ENCODE assay signal across 18 cellular contexts in the genomic region with DNA sequence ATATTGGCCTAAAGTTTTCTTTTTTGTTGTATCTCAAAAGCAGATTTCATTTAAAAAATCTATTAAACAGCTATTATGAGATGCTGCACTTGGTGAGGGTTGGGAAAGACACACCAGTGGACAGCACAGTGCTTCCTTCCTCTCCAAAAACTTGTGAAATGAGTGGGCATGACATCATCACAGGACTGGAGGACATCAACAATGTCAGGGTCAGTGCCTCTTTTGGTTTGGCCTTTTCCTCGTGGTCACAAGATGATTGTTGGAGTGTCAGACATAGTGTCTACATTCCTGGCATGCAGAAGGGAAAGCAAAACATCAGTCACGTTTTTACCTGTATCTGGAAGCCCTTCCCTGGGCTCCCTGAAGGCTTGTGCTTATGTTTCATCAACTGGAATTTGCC. TPM values are rescaled to one million over a fixed set of nuclear protein-coding genes. Genes with fewer than 3 reads are reported as not detected.
DNase-seq lines count a peak whose midpoint lies in the region; ATAC-seq, FAIRE-seq and TF ChIP-seq lines count a peak whose summit lies in the region.
"Had no signal": no experiment of that assay in that cellular context is flagged by ENCODE, and none has a peak within 500 bp of the region (broad histone marks: within the 10 kb centered on the region; RNA-seq: fewer than 3 reads in every experiment).

No MANE protein-coding gene starts in this region.

- H3K9me3 Mint-ChIP-seq in activated CD8-positive, alpha-beta T cell treated with anti-CD3 and anti-CD28 coated beads for 36 hours: no peaks in the 10 kb centered on the region
- H3K9me3 Mint-ChIP-seq in activated CD4-positive, alpha-beta memory T cell treated with anti-CD3 and anti-CD28 coated beads for 36 hours: no peaks in the 10 kb centered on the region
- H3K9me3 Mint-ChIP-seq in activated naive CD4-positive, alpha-beta T cell treated with anti-CD3 and anti-CD28 coated beads, Interleukin-2, amount 50 U/mL, for 72 hours: no peaks in the 10 kb centered on the region
- H3K9me3 Mint-ChIP-seq: activated B cell treated with CpG ODN at 0.5 μM for 24 hours; activated naive CD4-positive, alpha-beta T cell treated with anti-CD3 and anti-CD28 coated beads for 36 hours; central memory CD8-positive, alpha-beta T cell had no signal

- H3K79me2 ChIP-seq in GM12878 (ENCODE audit: control insufficient read depth, insufficient read depth, low read length): no peaks in the 10 kb centered on the region

- H3K36me3 Mint-ChIP-seq in activated CD8-positive, alpha-beta T cell treated with anti-CD3 and anti-CD28 coated beads for 36 hours (ENCODE audit: low read depth): no peaks in the 10 kb centered on the region
- H3K36me3 Mint-ChIP-seq in activated CD4-positive, alpha-beta memory T cell treated with anti-CD3 and anti-CD28 coated beads for 36 hours: no peaks in the 10 kb centered on the region
- no peaks in the 10 kb centered on the region for H3K36me3 Mint-ChIP-seq in activated naive CD4-positive, alpha-beta T cell treated with anti-CD3 and anti-CD28 coated beads, Interleukin-2, amount 50 U/mL, for 72 hours

- no peak overlapping the region for H2AFZ ChIP-seq in GM12878 (ENCODE audit: control insufficient read depth, low read depth, low read length)

- TF ChIP-seq RAD21 in GM12878 (IDR thresholded peaks at IDR 0.05; ENCODE audit: insufficient read depth, low read depth, low read length): no peak

- SMC1A ChIA-PET in GM12878 (lab: Charles Lee; ENCODE audit: uncharacterized antibody, unreplicated experiment): interaction anchor here (1.0 to 9.9 kb wide), 7 partner anchors 9 to 200 kb away, joined by 3 to 72 read pairs (median 10); no protein-coding TSS in a partner anchor

- CTCF ChIA-PET in GM12878 (lab: Yijun Ruan, JAX): interaction anchor here (0.8 to 2.3 kb wide), 3 partner anchors 9 to 32 kb away, joined by 3 to 9 read pairs (median 3); no protein-coding TSS in a partner anchor
- CTCF ChIA-PET in activated CD8-positive, alpha-beta T cell treated with anti-CD3 and anti-CD28 coated beads for 36 hours (lab: Charles Lee): interaction anchor here (1.0 kb wide), 1 partner anchor 199 kb away, joined by 3 read pairs; no protein-coding TSS in a partner anchor
- CTCF ChIA-PET in activated CD4-positive, alpha-beta memory T cell treated with anti-CD3 and anti-CD28 coated beads for 36 hours (lab: Charles Lee): interaction anchor here (0.6 to 1.6 kb wide), 2 partner anchors 143 to 199 kb away, joined by 3 to 5 read pairs; no protein-coding TSS in a partner anchor

- in situ Hi-C loops in GM12878 (cut with MboI): no loop called here
- in situ Hi-C loops in brain microvascular endothelial cell (cut with HindIII; ENCODE audit: low pct_ligation_motif_present, low sequenced_read_pairs): no loop called here

- H3K9ac ChIP-seq in GM12878 (ENCODE audit: control insufficient read depth, insufficient read depth, low read length): no peak overlapping the region
- H3K9ac ChIP-seq: BLaER1 had no signal

- peaks cover 7% of the 10 kb centered on the region for H3K27me3 Mint-ChIP-seq in activated CD8-positive, alpha-beta T cell treated with anti-CD3 and anti-CD28 coated beads for 36 hours
- peaks cover 33% of the 10 kb centered on the region for H3K27me3 Mint-ChIP-seq in activated CD4-positive, alpha-beta memory T cell treated with anti-CD3 and anti-CD28 coated beads for 36 hours

- no peak overlapping the region for H3K27ac Mint-ChIP-seq in activated CD8-positive, alpha-beta T cell treated with anti-CD3 and anti-CD28 coated beads for 36 hours
- no peak overlapping the region for H3K27ac Mint-ChIP-seq in activated CD4-positive, alpha-beta memory T cell treated with anti-CD3 and anti-CD28 coated beads for 36 hours
- H3K27ac Mint-ChIP-seq in activated naive CD4-positive, alpha-beta T cell treated with anti-CD3 and anti-CD28 coated beads, Interleukin-2, amount 50 U/mL, for 72 hours: no peak overlapping the region
- H3K27ac Mint-ChIP-seq: activated B cell treated with CpG ODN at 0.5 μM for 24 hours; activated naive CD4-positive, alpha-beta T cell treated with anti-CD3 and anti-CD28 coated beads for 36 hours had no signal

- no peak overlapping the region for H3K4me3 Mint-ChIP-seq in activated CD8-positive, alpha-beta T cell treated with anti-CD3 and anti-CD28 coated beads for 36 hours
- no peak overlapping the region for H3K4me3 Mint-ChIP-seq in activated CD4-positive, alpha-beta memory T cell treated with anti-CD3 and anti-CD28 coated beads for 36 hours
- H3K4me3 Mint-ChIP-seq: activated B cell treated with CpG ODN at 0.5 μM for 24 hours; activated naive CD4-positive, alpha-beta T cell treated with anti-CD3 and anti-CD28 coated beads for 36 hours; central memory CD8-positive, alpha-beta T cell had no signal

- peak; percentile 91 for DNase-seq in CD1c-positive myeloid dendritic cell (ENCODE audit: extremely low spot score)
- no peak for DNase-seq in GM12878 (ENCODE audit: low read depth, low spot score)
- DNase-seq in islet precursor cell: peak; percentile 86
- no peak for DNase-seq in psoas muscle
- no peak for DNase-seq in brain microvascular endothelial cell
- no peak for DNase-seq in activated CD8-positive, alpha-beta T cell treated with anti-CD3 and anti-CD28 coated beads for 36 hours
- DNase-seq in activated CD4-positive, alpha-beta memory T cell treated with anti-CD3 and anti-CD28 coated beads for 36 hours: no peak
- no peak for DNase-seq in activated naive CD4-positive, alpha-beta T cell treated with anti-CD3 and anti-CD28 coated beads, Interleukin-2, amount 50 U/mL, for 72 hours (ENCODE audit: low spot score in 2 of 2)
- DNase-seq: activated B cell treated with CpG ODN at 0.5 μM for 24 hours; activated naive CD4-positive, alpha-beta T cell treated with anti-CD3 and anti-CD28 coated beads for 36 hours; mesendoderm; NCI-H510A; stimulated activated CD4-positive, alpha-beta T cell treated with anti-CD3 and anti-CD28 coated beads, Interleukin-15, amount 100 ng/mL, for 24 hours; testis had no signal

- H3K27ac ChIP-seq in GM12878 (ENCODE audit: control insufficient read depth, insufficient read depth) (no peak overlapping the region), psoas muscle (no peak overlapping the region), brain microvascular endothelial cell (no peak overlapping the region)
- H3K27ac ChIP-seq: BLaER1, testis had no signal

- H3K4me3 ChIP-seq in GM12878 (no peak overlapping the region), psoas muscle (no peak overlapping the region), brain microvascular endothelial cell (ENCODE audit: low read depth, low read length) (no peak overlapping the region)
- H3K4me3 ChIP-seq: BLaER1, testis had no signal

- no TSS peak for BruUV-seq in GM12878 (replicated peaks; lab: Mats Ljungman, UMichigan)

- H3K9me3 ChIP-seq in GM12878 (replicated peaks; ENCODE audit: control insufficient read depth, insufficient read depth, low read length) (no peaks in the 10 kb centered on the region; the same call in 2 of the 3 replicates), psoas muscle (no peaks in the 10 kb centered on the region)
- H3K9me3 ChIP-seq: testis had no signal

- TF ChIP-seq EP300 in GM12878 (IDR thresholded peaks at IDR 0.05; ENCODE audit: borderline replicate concordance in 1 of 2, control insufficient read depth in 1 of 2, low read depth in 2 of 2, low read length in 2 of 2): no peak

- POLR2A ChIA-PET in GM12878 (lab: Charles Lee): no interaction called here
- POLR2A ChIA-PET in activated CD8-positive, alpha-beta T cell treated with anti-CD3 and anti-CD28 coated beads for 36 hours (lab: Charles Lee): no interaction called here
- POLR2A ChIA-PET in activated CD4-positive, alpha-beta memory T cell treated with anti-CD3 and anti-CD28 coated beads for 36 hours (lab: Charles Lee): no interaction called here

- H3K36me3 ChIP-seq in GM12878 (ENCODE audit: control insufficient read depth in 2 of 2, insufficient read depth in 2 of 2, low read length in 1 of 2) (no peaks in the 10 kb centered on the region), psoas muscle (ENCODE audit: insufficient read depth in 1 of 2, low read depth in 1 of 2) (no peaks in the 10 kb centered on the region), brain microvascular endothelial cell (replicated peaks) (no peaks in the 10 kb centered on the region)
- H3K36me3 ChIP-seq: BLaER1 had no signal

- WGBS in GM12878 (ENCODE audit: insufficient coverage, insufficient replicate concordance, low lambda C conversion rate, missing lambda C conversion rate): 0% methylated on average over 2 of the region's 2 CpGs
- WGBS in psoas muscle, 3 donors: 26 to 40% (median 29%) methylated on average over 2 of the region's 2 CpGs

- no peaks in the 10 kb centered on the region for H4K20me1 ChIP-seq in GM12878 (ENCODE audit: control insufficient read depth, insufficient read depth)
- H4K20me1 ChIP-seq: BLaER1 had no signal

- H3K4me1 Mint-ChIP-seq in activated CD8-positive, alpha-beta T cell treated with anti-CD3 and anti-CD28 coated beads for 36 hours (ENCODE audit: low read depth): peaks cover 18% of the 10 kb centered on the region
- H3K4me1 Mint-ChIP-seq in activated CD4-positive, alpha-beta memory T cell treated with anti-CD3 and anti-CD28 coated beads for 36 hours (ENCODE audit: low read depth): peaks cover 16% of the 10 kb centered on the region
- H3K4me1 Mint-ChIP-seq: activated B cell treated with CpG ODN at 0.5 μM for 24 hours; central memory CD8-positive, alpha-beta T cell had no signal

- FAIRE-seq in GM12878 (lab: Jason Lieb, UNC): no peak
- FAIRE-seq: endothelial cell of umbilical vein had no signal

- TF ChIP-seq CTCF in GM12878 (IDR thresholded peaks at IDR 0.05 in 2 of 3, conservative IDR thresholded peaks at IDR 0.05 in 1 of 3; ENCODE audit: control insufficient read depth in 2 of 3, extremely low read depth in 1 of 3, insufficient read depth in 1 of 3, low read depth in 3 of 3, low read length in 3 of 3) (no peak), psoas muscle (IDR thresholded peaks at IDR 0.05) (no peak), brain microvascular endothelial cell (IDR thresholded peaks at IDR 0.05; ENCODE audit: low read depth, low read length, missing control alignments) (no peak)
- no peak for TF ChIP-seq CTCF in activated CD8-positive, alpha-beta T cell treated with anti-CD3 and anti-CD28 coated beads for 36 hours (IDR thresholded peaks at IDR 0.05)

- ATAC-seq in GM12878 (no peak; the same call in 2 of the 3 replicates), psoas muscle (peak; percentile 34 to 74 (median 70))
- no peak for ATAC-seq in activated CD8-positive, alpha-beta T cell treated with anti-CD3 and anti-CD28 coated beads for 36 hours
- ATAC-seq in activated naive CD4-positive, alpha-beta T cell treated with anti-CD3 and anti-CD28 coated beads, Interleukin-2, amount 50 U/mL, for 72 hours: no peak

- intact Hi-C loops in GM12878 (cut with micrococcal nuclease; ENCODE audit: unreplicated experiment): no loop called here
- intact Hi-C loops in psoas muscle (cut with DNase I): no loop called here
- intact Hi-C loops in activated CD8-positive, alpha-beta T cell treated with anti-CD3 and anti-CD28 coated beads for 36 hours (cut with micrococcal nuclease): no loop called here
- intact Hi-C loops in activated CD4-positive, alpha-beta memory T cell treated with anti-CD3 and anti-CD28 coated beads for 36 hours (cut with micrococcal nuclease): no loop called here

- RAD21 ChIA-PET in GM12878 (lab: Charles Lee; ENCODE audit: unreplicated experiment): interaction anchor here (0.6 to 1.6 kb wide), 2 partner anchors 8 to 39 kb away, joined by 3 to 5 read pairs; no protein-coding TSS in a partner anchor

- no peaks in the 10 kb centered on the region for H3K27me3 ChIP-seq in GM12878 (replicated peaks in 1 of 2; ENCODE audit: control insufficient read depth in 2 of 2, insufficient read depth in 2 of 2, low read length in 1 of 2)
- no peaks in the 10 kb centered on the region for H3K27me3 ChIP-seq in psoas muscle (ENCODE audit: insufficient read depth in 3 of 3, low read length in 2 of 3)
- no peaks in the 10 kb centered on the region for H3K27me3 ChIP-seq in brain microvascular endothelial cell (replicated peaks)
- H3K27me3 ChIP-seq: testis had no signal

- no peak overlapping the region for H3K4me2 ChIP-seq in GM12878 (ENCODE audit: control insufficient read depth, insufficient read depth)
- H3K4me2 ChIP-seq: BLaER1 had no signal

- no peaks in the 10 kb centered on the region for H3K4me1 ChIP-seq in GM12878 (ENCODE audit: control insufficient read depth, insufficient read depth, low read length)
- peaks cover 3% of the 10 kb centered on the region for H3K4me1 ChIP-seq in psoas muscle
- H3K4me1 ChIP-seq: BLaER1 had no signal

- TF ChIP-seq POLR2A in GM12878 (IDR thresholded peaks at IDR 0.05; ENCODE audit: low read depth, low read length): no peak

RNA-seq across cellular contexts. Expression of gene IL1R2, which starts 49.6 kb away (rescaled TPM):
- 2.3 and 4.4 TPM in 2 replicates for total RNA-seq in GM12878 (2013; cell fraction: nucleolus; rRNA removed)
- 0.33 and 1.4 TPM in 2 replicates for total RNA-seq in GM12878 (2014; rRNA removed)
- 0.41 and 0.54 TPM in 2 replicates for total RNA-seq in GM12878 (2014; rRNA removed; fragmentation: Illumina TruSeq; extraction: Trizol)
- total RNA-seq in GM12878 (2021): 0.35 and 0.64 TPM in 2 replicates
- polyA plus RNA-seq in GM12878 (2011; ENCODE audit: low read depth): 3.1 TPM
- 6.4 and 7.1 TPM in 2 replicates for polyA plus RNA-seq in GM12878 (2011; rRNA removed)
- polyA plus RNA-seq in GM12878 (2011; cell fraction: cytosol; rRNA removed): 6.0 and 7.2 TPM in 2 replicates
- 4.4 and 4.8 TPM in 2 replicates for polyA plus RNA-seq in GM12878 (2011; cell fraction: nucleus; rRNA removed)
- 2.5 and 5.5 TPM in 2 replicates for polyA plus RNA-seq in GM12878 (2012)
- polyA plus RNA-seq in GM12878 (2014; fragmentation: Illumina TruSeq; extraction: Trizol): 0.53 and 0.71 TPM in 2 replicates
- under 1 TPM; 0.44 to 0.60 TPM for polyA plus RNA-seq in GM12878 (2014; fragmentation: Nextera tagmentation; extraction: Ambion mirVana)
- 0.36 and 0.55 TPM in 2 replicates for polyA plus RNA-seq in GM12878 (2014; rRNA removed)
- polyA plus RNA-seq in GM12878 (2016; fragmentation: Nextera tagmentation; extraction: Ambion mirVana): 1 to 10 TPM; 2.2 to 2.6 TPM
- 3.3 and 4.2 TPM in 2 replicates for polyA minus RNA-seq in GM12878 (2011; rRNA and poly(A)+ RNA removed)
- 2.0 TPM in 1 of 2 replicates, not detected in the other for polyA minus RNA-seq in GM12878 (2011; cell fraction: cytosol; rRNA and poly(A)+ RNA removed)
- 1.1 and 1.5 TPM in 2 replicates for polyA minus RNA-seq in GM12878 (2011; cell fraction: nucleus; rRNA and poly(A)+ RNA removed)
- 1 to 10 TPM in 2 of 4 donors, under 1 TPM in 2; 0.41 to 3.1 (median 1.6) TPM for total RNA-seq in psoas muscle
- 1 to 10 TPM in 2 of 3 donors, under 1 TPM in 1; 0.86 to 3.4 (median 1.3) TPM for polyA plus RNA-seq in psoas muscle
- total RNA-seq in activated CD8-positive, alpha-beta T cell treated with anti-CD3 and anti-CD28 coated beads for 36 hours: 1 to 10 TPM in 1 of 2 experiments, not detected in 1; 1.1 TPM
- total RNA-seq in activated CD4-positive, alpha-beta memory T cell treated with anti-CD3 and anti-CD28 coated beads for 36 hours: 10 to 100 TPM; 35.6 to 36.2 TPM
- total RNA-seq in activated naive CD4-positive, alpha-beta T cell treated with anti-CD3 and anti-CD28 coated beads, Interleukin-2, amount 50 U/mL, for 72 hours: 10 to 100 TPM; 10.7 to 11.8 TPM
- total RNA-seq: activated B cell treated with CpG ODN at 0.5 μM for 24 hours, endothelial cell of umbilical vein, OCI-LY7 had no signal
- polyA plus RNA-seq: endothelial cell of umbilical vein had no signal

Comparison
In these comparisons a context has a peak if more than half of its experiments do, and no peak if none do; other contexts are left out.
1. DNase-seq: peak in CD1c-positive myeloid dendritic cell (single experiment) and islet precursor cell (single experiment); none in GM12878 (single experiment), psoas muscle (0 of 2), brain microvascular endothelial cell (single experiment), activated CD8-positive, alpha-beta T cell treated with anti-CD3 and anti-CD28 coated beads for 36 hours (single experiment), activated CD4-positive, alpha-beta memory T cell treated with anti-CD3 and anti-CD28 coated beads for 36 hours (single experiment) and activated naive CD4-positive, alpha-beta T cell treated with anti-CD3 and anti-CD28 coated beads, Interleukin-2, amount 50 U/mL, for 72 hours (0 of 2).
2. ATAC-seq: peak in psoas muscle (4 of 4); none in GM12878 (single experiment), activated CD8-positive, alpha-beta T cell treated with anti-CD3 and anti-CD28 coated beads for 36 hours (single experiment) and activated naive CD4-positive, alpha-beta T cell treated with anti-CD3 and anti-CD28 coated beads, Interleukin-2, amount 50 U/mL, for 72 hours (0 of 2).